In the genomic region with DNA sequence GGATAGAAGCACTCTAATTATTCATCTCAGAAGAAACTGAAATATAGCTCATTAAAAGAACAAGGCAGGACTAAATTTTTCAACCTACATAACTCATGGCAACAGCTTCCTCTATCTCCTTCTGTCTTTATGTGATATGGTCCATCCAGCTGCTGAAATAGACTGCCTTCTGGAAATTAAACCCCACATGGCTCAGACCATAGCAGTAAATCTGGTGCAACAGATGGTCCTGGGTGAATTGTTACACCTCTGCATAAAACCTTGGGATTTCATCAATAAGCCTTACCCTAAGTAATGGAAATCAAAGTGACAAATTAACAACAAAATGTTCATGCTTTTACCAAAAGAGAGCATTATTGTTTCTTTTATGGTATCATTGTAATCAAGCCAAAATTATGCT, we compare ENCODE assay signal across 21 cellular contexts.
"Had no signal": no experiment of that assay in that cellular context is flagged by ENCODE, and none has a peak within 500 bp of the region (broad histone marks: within the 10 kb centered on the region; RNA-seq: fewer than 3 reads in every experiment).

No MANE protein-coding gene starts in this region.

- FAIRE-seq: kidney, pancreas, small intestine had no signal

- H3K9me3 ChIP-seq: esophagus muscularis mucosa, gastrocnemius medialis, pancreas, stomach, thoracic aorta, transverse colon had no signal

- DNase-seq: effector memory CD8-positive, alpha-beta T cell; gastrocnemius medialis; kidney; left cardiac atrium; left ventricle myocardium superior; mesenchymal stem cell; midbrain; occipital lobe; pancreas; right cardiac atrium; small intestine; stimulated activated CD4-positive, alpha-beta T cell treated with anti-CD3 and anti-CD28 coated beads, Interleukin-12 subunit alpha, Interleukin-12 subunit beta, amount 100 ng/mL, for 4 hours; stimulated activated naive CD4-positive, alpha-beta T cell; stomach; substantia nigra; transverse colon had no signal

- H3K27ac ChIP-seq: epithelial cell of prostate, esophagus muscularis mucosa, gastrocnemius medialis, neural progenitor cell, pancreas, stomach, thoracic aorta, transverse colon had no signal

- H3K36me3 ChIP-seq: esophagus muscularis mucosa, gastrocnemius medialis, neural progenitor cell, pancreas, stomach, thoracic aorta, transverse colon had no signal

- H3K4me3 ChIP-seq: esophagus muscularis mucosa, gastrocnemius medialis, lung, neural progenitor cell, pancreas, stomach, thoracic aorta, transverse colon had no signal

- H3K4me1 ChIP-seq: esophagus muscularis mucosa, gastrocnemius medialis, pancreas, stomach had no signal
